ENCODE assay signal across 1 cellular context in the genomic region with DNA sequence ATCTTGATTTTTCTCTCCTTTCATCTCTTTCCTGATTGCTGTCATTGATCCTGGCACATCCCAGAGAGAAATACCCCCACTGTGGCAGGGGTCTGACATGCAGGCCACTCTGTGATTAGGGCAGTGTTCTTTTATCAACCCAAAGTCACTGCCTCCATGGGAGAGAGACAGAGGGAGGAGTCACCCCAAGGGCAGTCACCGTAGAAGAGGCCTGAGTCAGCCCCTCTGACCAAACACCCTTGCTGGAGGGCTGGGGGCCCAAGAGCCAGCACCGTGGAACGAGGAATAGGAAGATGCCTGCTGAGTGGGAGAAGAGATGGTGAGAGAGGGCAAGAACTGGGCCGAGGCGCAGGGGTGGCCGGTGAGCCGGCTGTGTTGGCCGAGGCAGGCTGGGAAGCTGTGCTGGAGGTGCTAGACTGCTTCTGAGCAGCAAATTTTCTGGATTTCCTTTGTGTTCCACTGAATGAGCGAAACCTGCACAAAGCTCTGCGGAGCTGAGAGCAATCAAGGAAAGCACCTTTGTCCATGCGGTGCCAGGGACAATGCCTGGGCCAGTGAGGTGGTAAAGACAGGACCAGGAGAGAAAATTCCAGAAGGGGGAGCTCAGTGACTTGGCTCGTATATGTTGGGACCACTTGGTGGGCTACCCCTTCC.
TF ChIP-seq lines count a peak whose summit lies in the region.

No MANE protein-coding gene starts in this region.

TF ChIP-seq in H1, 55 proteins besides CTCF, POLR2A, EP300 and RAD21:
- TF ChIP-seq, protein P1, sequence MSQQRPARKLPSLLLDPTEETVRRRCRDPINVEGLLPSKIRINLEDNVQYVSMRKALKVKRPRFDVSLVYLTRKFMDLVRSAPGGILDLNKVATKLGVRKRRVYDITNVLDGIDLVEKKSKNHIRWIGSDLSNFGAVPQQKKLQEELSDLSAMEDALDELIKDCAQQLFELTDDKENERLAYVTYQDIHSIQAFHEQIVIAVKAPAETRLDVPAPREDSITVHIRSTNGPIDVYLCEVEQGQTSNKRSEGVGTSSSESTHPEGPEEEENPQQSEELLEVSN (IDR thresholded peaks at IDR 0.05): no peak
